Comparison of ENCODE assay signal across 10 cellular contexts in the genomic region with DNA sequence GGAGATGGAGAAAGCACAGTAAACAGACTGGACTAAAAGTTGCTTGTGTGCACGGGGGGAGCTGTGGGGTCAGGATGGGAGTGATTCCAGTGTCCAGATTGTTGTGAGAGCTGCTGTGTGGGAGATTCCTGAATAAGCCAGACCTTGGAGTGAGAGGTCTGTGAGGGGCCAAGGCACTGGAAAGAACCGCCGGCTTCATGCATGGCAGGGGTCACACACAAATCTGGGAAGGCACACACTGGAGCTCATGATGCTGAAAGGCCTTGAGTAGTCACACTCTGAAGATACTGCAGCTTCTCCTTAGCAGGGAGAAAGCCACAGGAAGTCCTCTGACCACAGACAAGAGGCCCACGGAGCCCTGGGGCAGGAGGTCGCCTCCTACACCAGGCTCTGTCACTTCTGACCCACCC. TPM values are rescaled to one million over a fixed set of nuclear protein-coding genes. Genes with fewer than 3 reads are reported as not detected.
DNase-seq lines count a peak whose midpoint lies in the region; ATAC-seq and TF ChIP-seq lines count a peak whose summit lies in the region.
"Had no signal": no experiment of that assay in that cellular context is flagged by ENCODE, and none has a peak within 500 bp of the region (broad histone marks: within the 10 kb centered on the region; RNA-seq: fewer than 3 reads in every experiment).

No MANE protein-coding gene starts in this region.

- TF ChIP-seq CTCF in fibroblast of pulmonary artery (IDR thresholded peaks at IDR 0.05; ENCODE audit: low read length, missing control alignments) (no peak), upper lobe of right lung (IDR thresholded peaks at IDR 0.05) (no peak)

- H3K9me3 ChIP-seq in upper lobe of right lung: no peaks in the 10 kb centered on the region
- H3K9me3 ChIP-seq: BE2C, upper lobe of left lung had no signal

- intact Hi-C loops in Right ventricle myocardium superior (cut with DNase I) (no loop called here), left ventricle myocardium superior (cut with micrococcal nuclease) (no loop called here), upper lobe of right lung (cut with DNase I) (no loop called here)

- no peak overlapping the region for H3K4me3 ChIP-seq in fibroblast of pulmonary artery (replicated peaks; ENCODE audit: low read depth, low read length)
- no peak overlapping the region for H3K4me3 ChIP-seq in upper lobe of right lung
- H3K4me3 ChIP-seq: upper lobe of left lung had no signal

- ATAC-seq in Right ventricle myocardium superior (ENCODE audit: poor library complexity) (no peak), left ventricle myocardium superior (no peak), upper lobe of right lung (peak; percentile 88), HG02588 (IDR thresholded peaks at IDR 0.05; ENCODE audit: unreplicated experiment) (no peak)

- H3K27ac ChIP-seq in upper lobe of right lung: no peak overlapping the region
- H3K27ac ChIP-seq: upper lobe of left lung had no signal

- H3K27me3 ChIP-seq in upper lobe of right lung: no peaks in the 10 kb centered on the region
- H3K27me3 ChIP-seq: BE2C, upper lobe of left lung had no signal

- H3K36me3 ChIP-seq in upper lobe of right lung: peaks cover 22% of the 10 kb centered on the region
- H3K36me3 ChIP-seq: BE2C had no signal

- peaks cover 22% of the 10 kb centered on the region for H3K4me1 ChIP-seq in upper lobe of right lung
- H3K4me1 ChIP-seq: BE2C had no signal

- peak; percentile 21 for DNase-seq in Right ventricle myocardium superior
- no peak for DNase-seq in left ventricle myocardium superior
- peak; percentile 74 for DNase-seq in OCI-M1 (lab: John Stamatoyannopoulos, UW)
- DNase-seq in fibroblast of pulmonary artery (ENCODE audit: low read depth): peak; percentile 63
- DNase-seq in upper lobe of right lung: no peak
- DNase-seq in NCI-H510A (lab: John Stamatoyannopoulos, UW): no peak
- no peak for DNase-seq in NCI-H2196 treated with DMSO at 0.1 percent for 48 hours (lab: John Stamatoyannopoulos, UW; ENCODE audit: unreplicated experiment)
- DNase-seq: BE2C, upper lobe of left lung had no signal

RNA-seq across cellular contexts. Expression of gene ADCY6, which starts 23.1 kb away (rescaled TPM):
- total RNA-seq in Right ventricle myocardium superior (52.1 TPM), left ventricle myocardium superior (57.0 TPM), upper lobe of right lung (42.9 TPM)

RNA-seq across cellular contexts. Expression of gene CCNT1, which starts 49.3 kb away (rescaled TPM):
- total RNA-seq in Right ventricle myocardium superior (17.5 TPM), left ventricle myocardium superior (16.5 TPM), upper lobe of right lung (31.2 TPM)

RNA-seq across cellular contexts. Expression of gene CACNB3, which starts 52.5 kb away (rescaled TPM):
- total RNA-seq in Right ventricle myocardium superior (5.9 TPM), left ventricle myocardium superior (4.4 TPM), upper lobe of right lung (24.4 TPM)

Comparison
In these comparisons a context has a peak if more than half of its experiments do, and no peak if none do; other contexts are left out.
1. DNase-seq: peak in Right ventricle myocardium superior (single experiment), OCI-M1 (single experiment) and fibroblast of pulmonary artery (single experiment); none in left ventricle myocardium superior (single experiment), upper lobe of right lung (single experiment), NCI-H510A (single experiment) and NCI-H2196 treated with DMSO at 0.1 percent for 48 hours (single experiment).